ENCODE assay signal across 33 cellular contexts in genomic region chr9:83475741-83476140, GRCh38.
"Had no signal": no experiment of that assay in that cellular context is flagged by ENCODE, and none has a peak within 500 bp of the region (broad histone marks: within the 10 kb centered on the region; RNA-seq: fewer than 3 reads in every experiment).

No MANE protein-coding gene starts in this region.

- DNase-seq: activated CD4-positive, alpha-beta memory T cell treated with anti-CD3 and anti-CD28 coated beads, Interleukin-2, amount 10 ng/mL, durations not matched to agents 7 days and 5 days; activated CD4-positive, alpha-beta T cell treated with anti-CD3 and anti-CD28 coated beads for 1 hour; activated CD4-positive, alpha-beta T cell treated with anti-CD3 and anti-CD28 coated beads for 36 hours; activated CD4-positive, alpha-beta T cell treated with anti-CD3 and anti-CD28 coated beads for 48 hours; activated CD4-positive, alpha-beta T cell treated with anti-CD3 and anti-CD28 coated beads, Interleukin-2, amount 10 ng/mL, durations not matched to agents 7 days and 5 days; activated CD4-positive, alpha-beta T cell treated with anti-CD3 and anti-CD28 coated beads, Interleukin-2, amount 50 U/mL, for 48 hours; activated CD4-positive, CD25-positive, alpha-beta regulatory T cell; activated CD8-positive, alpha-beta memory T cell treated with anti-CD3 and anti-CD28 coated beads for 24 hours; activated CD8-positive, alpha-beta memory T cell treated with anti-CD3 and anti-CD28 coated beads, Interleukin-2, amount 10 ng/mL, durations not matched to agents 7 days and 5 days; activated CD8-positive, alpha-beta memory T cell treated with anti-CD3 and anti-CD28 coated beads, Interleukin-2, amount 50 U/mL, for 48 hours; activated CD8-positive, alpha-beta T cell treated with anti-CD3 and anti-CD28 coated beads, Interleukin-2, amount 10 ng/mL, durations not matched to agents 7 days and 5 days; activated effector memory CD4-positive, alpha-beta T cell treated with Interleukin-2 at 50 U/mL for 16 hours; activated gamma-delta T cell treated with Interleukin-2 at 50 U/mL for 16 hours; activated naive CD4-positive, alpha-beta T cell; activated naive CD4-positive, alpha-beta T cell treated with anti-CD3 and anti-CD28 coated beads for 36 hours; activated naive CD4-positive, alpha-beta T cell treated with anti-CD3 and anti-CD28 coated beads, Interleukin-2, amount 50 U/mL, for 16 hours; activated naive CD8-positive, alpha-beta T cell treated with anti-CD3 and anti-CD28 coated beads for 36 hours; activated T-cell treated with anti-CD3 and anti-CD28 coated beads, Interleukin-2, amount 50 U/mL, for 24 hours; activated T-cell treated with anti-CD3 and anti-CD28 coated beads, Interleukin-2, amount 50 U/mL, for 48 hours; adrenal gland; amniotic stem cell; aorta; body of pancreas; brain microvascular endothelial cell; central memory CD4-positive, alpha-beta T cell; T-helper 1 cell; T-helper 2 cell; T-helper 9 cell; WERI-Rb-1 had no signal

- H3K9me3 ChIP-seq: body of pancreas had no signal

- H3K27me3 ChIP-seq: adrenal gland, body of pancreas, brain microvascular endothelial cell, breast epithelium had no signal

- ATAC-seq: activated CD4-positive, alpha-beta T cell treated with anti-CD3 and anti-CD28 coated beads for 36 hours; activated CD4-positive, CD25-positive, alpha-beta regulatory T cell treated with anti-CD3 and anti-CD28 coated beads, Interleukin-2, amount 50 U/mL, for 24 hours; activated CD8-positive, alpha-beta memory T cell treated with anti-CD3 and anti-CD28 coated beads, Interleukin-2, amount 10 ng/mL, durations not matched to agents 7 days and 5 days; activated CD8-positive, alpha-beta T cell treated with anti-CD3 and anti-CD28 coated beads, Interleukin-2, amount 10 ng/mL, durations not matched to agents 7 days and 5 days; activated naive CD4-positive, alpha-beta T cell treated with anti-CD3 and anti-CD28 coated beads, Interleukin-2, amount 50 U/mL, for 72 hours; body of pancreas; WTC11 had no signal

- H3K27ac ChIP-seq: adrenal gland, body of pancreas, brain microvascular endothelial cell, breast epithelium, WERI-Rb-1 had no signal

- H3K4me3 ChIP-seq: adrenal gland, body of pancreas, breast epithelium had no signal

- H3K36me3 ChIP-seq: adrenal gland, brain microvascular endothelial cell, breast epithelium, WERI-Rb-1 had no signal

- H3K4me1 ChIP-seq: body of pancreas, breast epithelium had no signal
